9 cellular contexts compared by ENCODE assay signal in genomic region chr1:154334647-154335350, GRCh38. TPM values are rescaled to one million over a fixed set of nuclear protein-coding genes. Genes with fewer than 3 reads are reported as not detected.
DNase-seq lines count a peak whose midpoint lies in the region; ATAC-seq and TF ChIP-seq lines count a peak whose summit lies in the region.
"Had no signal": no experiment of that assay in that cellular context is flagged by ENCODE, and none has a peak within 500 bp of the region (broad histone marks: within the 10 kb centered on the region; RNA-seq: fewer than 3 reads in every experiment).

No MANE protein-coding gene starts in this region.

- H3K4me3 ChIP-seq in fibroblast of pulmonary artery (replicated peaks; ENCODE audit: low read depth, low read length) (no peak overlapping the region), suprapubic skin (no peak overlapping the region)

- peak; percentile 65 for TF ChIP-seq CTCF in GM12801 (IDR thresholded peaks at IDR 0.05; ENCODE audit: extremely low read depth, insufficient read length)
- peak; percentile 83 for TF ChIP-seq CTCF in fibroblast of pulmonary artery (IDR thresholded peaks at IDR 0.05; ENCODE audit: low read length, missing control alignments)
- no peak for TF ChIP-seq CTCF in omental fat pad (IDR thresholded peaks at IDR 0.05)
- TF ChIP-seq CTCF in suprapubic skin (IDR thresholded peaks at IDR 0.05), result peak; percentile 72 to 80

- H3K36me3 ChIP-seq in suprapubic skin, result peaks cover 51% of the 10 kb centered on the region

- peak; percentile 52 for ATAC-seq in omental fat pad (ENCODE audit: low FRiP score)
- no peak for ATAC-seq in GM18868 (IDR thresholded peaks at IDR 0.05; ENCODE audit: unreplicated experiment)

- peak; percentile 90 to 95 for DNase-seq in Kasumi-1 (lab: John Stamatoyannopoulos, UW)
- DNase-seq in activated T-helper 9 cell treated with anti-CD3 and anti-CD28 coated beads, Interleukin-2, amount 50 U/mL, for 16 hours (ENCODE audit: low read depth), result peak; percentile 87
- peak; percentile 87 for DNase-seq in fibroblast of pulmonary artery (ENCODE audit: low read depth)
- DNase-seq in omental fat pad (ENCODE audit: low spot score), result peak; percentile 83
- DNase-seq in suprapubic skin (ENCODE audit: low spot score in 2 of 2), result peak; percentile 95 to 96

- 10% methylated on average over 8 of the region's 9 CpGs for WGBS in suprapubic skin

- H3K27me3 ChIP-seq in suprapubic skin, result no peaks in the 10 kb centered on the region

- TF ChIP-seq EP300 in suprapubic skin (IDR thresholded peaks at IDR 0.05), result no peak

- TF ChIP-seq POLR2A in Raji (IDR thresholded peaks at IDR 0.05; ENCODE audit: insufficient read depth, low read depth, low read length) (0 out of 2 replicates have a peak, but pooled peaks have one; percentile 23), suprapubic skin (IDR thresholded peaks at IDR 0.05) (no peak)

- H3K4me1 ChIP-seq in suprapubic skin, result peaks cover 14% of the 10 kb centered on the region

- no peaks in the 10 kb centered on the region for H3K9me3 ChIP-seq in suprapubic skin

- peak overlapping the region; percentile 21 for H3K27ac ChIP-seq in suprapubic skin

RNA-seq across cellular contexts. Expression of gene ATP8B2, which starts 9.5 kb away (rescaled TPM):
- total RNA-seq in omental fat pad (10 to 100 TPM; 41.6 to 78.3 (median 51.0) TPM), suprapubic skin (10 to 100 TPM; 14.4 to 34.4 (median 22.0) TPM)

RNA-seq across cellular contexts. Expression of gene AQP10, which starts 13.9 kb away (rescaled TPM):
- under 1 TPM in 2 of 4 donors, not detected in 2; 0.25 to 0.37 TPM for total RNA-seq in omental fat pad
- total RNA-seq in suprapubic skin, result under 1 TPM in 1 of 4 donors, not detected in 3; 0.26 TPM
- total RNA-seq: urinary bladder had no signal

Comparison
In these comparisons a context has a peak if more than half of its experiments do, and no peak if none do; other contexts are left out.
1. CTCF ChIP-seq: peak in GM12801 (single experiment), fibroblast of pulmonary artery (single experiment) and suprapubic skin (2 of 2); none in omental fat pad (0 of 3).
2. Peak in every context shown above with its lines, with median percentiles within 50 percentile points of each other: DNase-seq.